In the genomic region with DNA sequence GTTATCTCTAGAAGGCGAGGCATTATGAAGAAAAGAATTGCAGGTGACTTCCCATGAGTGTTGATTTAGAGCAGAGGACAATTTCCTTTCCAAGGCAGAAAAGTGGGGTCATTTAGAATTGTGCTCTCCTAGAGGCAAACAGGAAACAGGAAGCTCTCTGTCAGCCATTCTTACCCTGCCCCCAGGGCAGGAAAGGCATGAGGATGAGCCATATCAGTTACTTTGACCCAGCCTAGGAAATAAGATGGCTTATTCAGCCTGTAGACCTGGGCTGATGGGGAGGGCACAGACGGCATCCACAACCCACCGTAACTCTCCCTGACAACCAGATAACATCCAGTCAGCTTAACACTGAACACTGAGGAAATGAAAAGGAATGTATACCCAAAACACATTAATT, we compare ENCODE assay signal across 13 cellular contexts.
A peak's percentile ranks its signal among the peaks of the same experiment; 100 is the strongest.
DNase-seq lines count a peak whose midpoint lies in the region; ATAC-seq, FAIRE-seq and TF ChIP-seq lines count a peak whose summit lies in the region.
"Had no signal": no experiment of that assay in that cellular context is flagged by ENCODE, and none has a peak within 500 bp of the region (broad histone marks: within the 10 kb centered on the region; RNA-seq: fewer than 3 reads in every experiment).

No MANE protein-coding gene starts in this region.

- H3K27ac Mint-ChIP-seq in neural crest cell (ENCODE audit: unreplicated experiment) (peak overlapping the region; percentile 46), endodermal cell (no peak overlapping the region)
- H3K27ac Mint-ChIP-seq: activated CD4-positive, alpha-beta T cell treated with anti-CD3 and anti-CD28 coated beads, Interleukin-2, amount 10 ng/mL, durations not matched to agents 7 days and 5 days; activated T-helper 17 cell treated with anti-CD3 and anti-CD28 coated beads, Interleukin-2, amount 50 U/mL, for 72 hours had no signal

- H3K9ac ChIP-seq in OCI-LY3 (ENCODE audit: low read length) (no peak overlapping the region), endothelial cell of umbilical vein (replicated peaks; ENCODE audit: extremely low read depth, insufficient read depth, low read length) (no peak overlapping the region), endodermal cell (ENCODE audit: extremely low read depth, low read length, poor library complexity, severe bottlenecking) (no peak overlapping the region)

- dilution Hi-C loops in endothelial cell of umbilical vein (cut with MboI; ENCODE audit: extremely low pct_ligation_motif_present, low sequenced_read_pairs), result no loop called here

- H3K27me3 ChIP-seq in OCI-LY3 (ENCODE audit: low read depth, low read length), result no peaks in the 10 kb centered on the region
- no peaks in the 10 kb centered on the region for H3K27me3 ChIP-seq in endothelial cell of umbilical vein (ENCODE audit: control insufficient read depth in 2 of 2, insufficient read depth in 2 of 2, low read length in 2 of 2)
- H3K27me3 ChIP-seq in endodermal cell (ENCODE audit: control insufficient read depth, insufficient read depth, low read length, poor library complexity, severe bottlenecking), result no peaks in the 10 kb centered on the region

- DNase-seq in NCI-H510A treated with DMSO at 0.1 percent for 48 hours (lab: John Stamatoyannopoulos, UW) (peak; percentile 39), NCI-H510A (lab: John Stamatoyannopoulos, UW) (no peak), endothelial cell of umbilical vein (ENCODE audit: low read depth, low spot score) (peak; percentile 76), neural crest cell (ENCODE audit: low read depth, low spot score) (no peak), DMS79 treated with DMSO at 0.1 percent for 48 hours (lab: John Stamatoyannopoulos, UW) (no peak), endodermal cell (no peak)
- DNase-seq: activated CD4-positive, alpha-beta T cell treated with anti-CD3 and anti-CD28 coated beads, Interleukin-2, amount 10 ng/mL, durations not matched to agents 7 days and 5 days; NCI-H345 had no signal

- POLR2A ChIA-PET in endothelial cell of umbilical vein (lab: Charles Lee), result interaction anchor here (1.0 kb wide), 1 partner anchor 89 kb away, joined by 5 read pairs; the partner anchor contains the start of gene KDR

- BruUV-seq in endothelial cell of umbilical vein (replicated peaks; lab: Mats Ljungman, UMichigan), result no TSS peak

- no peaks in the 10 kb centered on the region for H3K36me3 Mint-ChIP-seq in neural crest cell (ENCODE audit: low read depth)
- H3K36me3 Mint-ChIP-seq in endodermal cell (ENCODE audit: low read depth), result no peaks in the 10 kb centered on the region

- peaks cover 11% of the 10 kb centered on the region for H3K4me1 ChIP-seq in OCI-LY3 (ENCODE audit: low read length)
- peaks cover 20% of the 10 kb centered on the region for H3K4me1 ChIP-seq in endothelial cell of umbilical vein (ENCODE audit: control insufficient read depth, extremely low read depth, insufficient read depth, low read length)
- H3K4me1 ChIP-seq in endodermal cell (ENCODE audit: control insufficient read depth, insufficient read depth, low read length), result peaks cover 5% of the 10 kb centered on the region

- no peak for ATAC-seq in HG03045 (IDR thresholded peaks at IDR 0.05; ENCODE audit: unreplicated experiment)
- ATAC-seq: activated T-helper 17 cell treated with anti-CD3 and anti-CD28 coated beads, Interleukin-2, amount 50 U/mL, for 72 hours had no signal

- H3K9me1 ChIP-seq in endothelial cell of umbilical vein (replicated peaks; ENCODE audit: control insufficient read depth, extremely low read depth, insufficient read depth, low read length), result no peaks in the 10 kb centered on the region

- H3K4me3 Mint-ChIP-seq in neural crest cell (no peak overlapping the region), endodermal cell (no peak overlapping the region)
- H3K4me3 Mint-ChIP-seq: activated CD4-positive, alpha-beta T cell treated with anti-CD3 and anti-CD28 coated beads, Interleukin-2, amount 10 ng/mL, durations not matched to agents 7 days and 5 days; activated T-helper 17 cell treated with anti-CD3 and anti-CD28 coated beads, Interleukin-2, amount 50 U/mL, for 72 hours had no signal

- H3K4me1 Mint-ChIP-seq in neural crest cell, result peaks cover 16% of the 10 kb centered on the region
- H3K4me1 Mint-ChIP-seq in endodermal cell, result peaks cover 21% of the 10 kb centered on the region
- H3K4me1 Mint-ChIP-seq: activated CD4-positive, alpha-beta T cell treated with anti-CD3 and anti-CD28 coated beads, Interleukin-2, amount 10 ng/mL, durations not matched to agents 7 days and 5 days; activated T-helper 17 cell treated with anti-CD3 and anti-CD28 coated beads, Interleukin-2, amount 50 U/mL, for 72 hours had no signal

- TF ChIP-seq POLR2A in endothelial cell of umbilical vein (IDR thresholded peaks at IDR 0.05; ENCODE audit: low read depth, low read length), result peak; percentile 42

- H3K4me2 ChIP-seq in OCI-LY3 (ENCODE audit: low read length) (no peak overlapping the region), endothelial cell of umbilical vein (ENCODE audit: insufficient read depth, low read length) (peak overlapping the region; percentile 90)

- H3K27me3 Mint-ChIP-seq in neural crest cell (ENCODE audit: low read depth) (peaks cover 3% of the 10 kb centered on the region), endodermal cell (ENCODE audit: insufficient read depth) (no peaks in the 10 kb centered on the region)
- H3K27me3 Mint-ChIP-seq: activated CD4-positive, alpha-beta T cell treated with anti-CD3 and anti-CD28 coated beads, Interleukin-2, amount 10 ng/mL, durations not matched to agents 7 days and 5 days had no signal

- no peak overlapping the region for H3K4me3 ChIP-seq in OCI-LY3 (ENCODE audit: low read length)
- no peak overlapping the region for H3K4me3 ChIP-seq in endothelial cell of umbilical vein (replicated peaks in 1 of 3; ENCODE audit: insufficient read depth in 1 of 3, low read depth in 1 of 3, low read length in 3 of 3)
- no peak overlapping the region for H3K4me3 ChIP-seq in endodermal cell (ENCODE audit: low read length)

- 89 to 94% methylated on average over 1 to 3 of the region's 3 CpGs for WGBS in endodermal cell (ENCODE audit: insufficient coverage in 1 of 2, insufficient read length in 1 of 2), 2 experiments

- no peaks in the 10 kb centered on the region for H3K79me2 ChIP-seq in OCI-LY3 (ENCODE audit: low read length)
- H3K79me2 ChIP-seq in endothelial cell of umbilical vein (ENCODE audit: control insufficient read depth, insufficient read depth, low read length), result no peaks in the 10 kb centered on the region

- H4K20me1 ChIP-seq in OCI-LY3 (ENCODE audit: insufficient read depth, low read length), result no peaks in the 10 kb centered on the region
- no peaks in the 10 kb centered on the region for H4K20me1 ChIP-seq in endothelial cell of umbilical vein (replicated peaks; ENCODE audit: control insufficient read depth, extremely low read depth, insufficient read depth, low read length)

- CTCF ChIA-PET in endothelial cell of umbilical vein (lab: Charles Lee), result interaction anchor here (0.8 to 1.5 kb wide), 14 partner anchors 8 to 132 kb away, joined by 3 to 7 read pairs (median 4); partner anchors contain the start of gene SRD5A3

- FAIRE-seq in endothelial cell of umbilical vein (lab: Jason Lieb, UNC), result peak; percentile 95
- FAIRE-seq: A204.1, GM12892 had no signal

- H3K9me3 ChIP-seq in OCI-LY3 (ENCODE audit: insufficient read depth, low read length) (no peaks in the 10 kb centered on the region), endothelial cell of umbilical vein (replicated peaks; ENCODE audit: control insufficient read depth, insufficient read depth, low read length) (no peaks in the 10 kb centered on the region), endodermal cell (ENCODE audit: control insufficient read depth, low read length) (no peaks in the 10 kb centered on the region)

- H3K36me3 ChIP-seq in OCI-LY3 (replicated peaks; ENCODE audit: low read depth, low read length) (no peaks in the 10 kb centered on the region), endothelial cell of umbilical vein (ENCODE audit: control insufficient read depth in 2 of 2, extremely low read depth in 1 of 2, insufficient read depth in 2 of 2, low read length in 2 of 2) (no peaks in the 10 kb centered on the region), endodermal cell (ENCODE audit: control insufficient read depth, insufficient read depth, low read length) (no peaks in the 10 kb centered on the region)

- H3K27ac ChIP-seq in OCI-LY3 (ENCODE audit: low read length) (no peak overlapping the region), endothelial cell of umbilical vein (ENCODE audit: insufficient read depth, low read depth, low read length) (peak overlapping the region; percentile 66), endodermal cell (ENCODE audit: low read depth, low read length) (no peak overlapping the region)

- intact Hi-C loops in endothelial cell of umbilical vein (cut with micrococcal nuclease), result loop anchor here (1.0 to 2.0 kb wide), 3 partner anchors 28 to 89 kb away; partner anchors contain the start of gene KDR

- H2AFZ ChIP-seq in OCI-LY3 (ENCODE audit: low read depth, low read length) (peak overlapping the region; percentile 54; the same call in 1 of the 2 replicates), endothelial cell of umbilical vein (ENCODE audit: low read depth, low read length) (peak overlapping the region; percentile 54)

- H3K9me3 Mint-ChIP-seq in neural crest cell (peaks cover 8% of the 10 kb centered on the region), endodermal cell (peaks cover 14% of the 10 kb centered on the region)
- H3K9me3 Mint-ChIP-seq: activated CD4-positive, alpha-beta T cell treated with anti-CD3 and anti-CD28 coated beads, Interleukin-2, amount 10 ng/mL, durations not matched to agents 7 days and 5 days; activated T-helper 17 cell treated with anti-CD3 and anti-CD28 coated beads, Interleukin-2, amount 50 U/mL, for 72 hours had no signal

- TF ChIP-seq CTCF in OCI-LY3 (IDR thresholded peaks at IDR 0.05; ENCODE audit: low read depth, low read length) (no peak), endothelial cell of umbilical vein (IDR thresholded peaks at IDR 0.05; ENCODE audit: extremely low read depth in 1 of 2, insufficient read depth in 1 of 2, low read depth in 1 of 2, low read length in 2 of 2) (no peak), neural crest cell (conservative IDR thresholded peaks at IDR 0.05) (no peak), endodermal cell (conservative IDR thresholded peaks at IDR 0.05) (no peak)

TF ChIP-seq in endothelial cell of umbilical vein, 7 proteins besides CTCF, POLR2A, EP300 and RAD21 (continues in another document):
- TF ChIP-seq MAX (IDR thresholded peaks at IDR 0.05; ENCODE audit: insufficient read depth, insufficient read length) (no peak), POLR2AphosphoS5 (IDR thresholded peaks at IDR 0.05; ENCODE audit: insufficient read depth, low read depth, low read length) (peak; percentile 80), MYC (IDR thresholded peaks at IDR 0.05; ENCODE audit: low read depth, low read length) (peak; percentile 28), JUN (IDR thresholded peaks at IDR 0.05; ENCODE audit: borderline replicate concordance, insufficient read depth, insufficient read length, low read depth) (peak; percentile 39), EZH2 (IDR thresholded peaks at IDR 0.05; ENCODE audit: borderline replicate concordance, low read depth, low read length, severe bottlenecking) (no peak)

Comparison
In these comparisons a context has a peak if more than half of its experiments do, and no peak if none do; other contexts are left out.
1. DNase-seq: peak in NCI-H510A treated with DMSO at 0.1 percent for 48 hours (single experiment) and endothelial cell of umbilical vein (single experiment); none in NCI-H510A (single experiment), neural crest cell (single experiment), DMS79 treated with DMSO at 0.1 percent for 48 hours (single experiment) and endodermal cell (single experiment).